ENCODE assay signal across 20 cellular contexts in genomic region chr7:117667456-117667855, GRCh38.
"Had no signal": no experiment of that assay in that cellular context is flagged by ENCODE, and none has a peak within 500 bp of the region (broad histone marks: within the 10 kb centered on the region; RNA-seq: fewer than 3 reads in every experiment).

No MANE protein-coding gene starts in this region.

- H3K9me3 ChIP-seq: mucosa of descending colon, SK-N-SH, transverse colon had no signal

- DNase-seq: activated CD4-positive, alpha-beta T cell treated with anti-CD3 and anti-CD28 coated beads, Interleukin-2, amount 50 U/mL, for 4 hours; activated CD4-positive, CD25-positive, alpha-beta regulatory T cell treated with anti-CD3 and anti-CD28 coated beads, Interleukin-2, amount 50 U/mL, for 72 hours; activated naive CD4-positive, alpha-beta T cell; activated naive CD8-positive, alpha-beta T cell treated with anti-CD3 and anti-CD28 coated beads, Interleukin-2, amount 10 ng/mL, durations not matched to agents 7 days and 5 days; activated T-cell treated with anti-CD3 and anti-CD28 coated beads for 4 hours; aorta; foreskin fibroblast; left cardiac atrium; mucosa of descending colon; naive thymus-derived CD8-positive, alpha-beta T cell; posterior cingulate gyrus; SK-N-SH; stimulated activated CD4-positive, alpha-beta T cell treated with anti-CD3 and anti-CD28 coated beads, Interleukin-15, amount 100 ng/mL, for 24 hours; stimulated activated CD4-positive, alpha-beta T cell treated with anti-CD3 and anti-CD28 coated beads, Interleukin-4, amount 100 ng/mL, for 1 hour; stimulated activated naive CD4-positive, alpha-beta T cell treated with Interleukin-2 at 50 U/mL for 16 hours; T-helper 1 cell; T1000; transverse colon had no signal

- FAIRE-seq: endometrium had no signal

- H3K4me1 Mint-ChIP-seq: activated naive CD8-positive, alpha-beta T cell treated with anti-CD3 and anti-CD28 coated beads, Interleukin-2, amount 10 ng/mL, durations not matched to agents 7 days and 5 days; naive thymus-derived CD8-positive, alpha-beta T cell had no signal

- H3K4me3 ChIP-seq: cardiac muscle cell, mucosa of descending colon, transverse colon had no signal

- H3K27me3 Mint-ChIP-seq: activated naive CD8-positive, alpha-beta T cell treated with anti-CD3 and anti-CD28 coated beads, Interleukin-2, amount 10 ng/mL, durations not matched to agents 7 days and 5 days had no signal

- ATAC-seq: left cardiac atrium; mucosa of descending colon; naive thymus-derived CD8-positive, alpha-beta T cell had no signal

- H3K27ac Mint-ChIP-seq: activated naive CD8-positive, alpha-beta T cell treated with anti-CD3 and anti-CD28 coated beads, Interleukin-2, amount 10 ng/mL, durations not matched to agents 7 days and 5 days; naive thymus-derived CD8-positive, alpha-beta T cell had no signal

- H3K36me3 Mint-ChIP-seq: activated naive CD8-positive, alpha-beta T cell treated with anti-CD3 and anti-CD28 coated beads, Interleukin-2, amount 10 ng/mL, durations not matched to agents 7 days and 5 days; naive thymus-derived CD8-positive, alpha-beta T cell had no signal

- H3K27ac ChIP-seq: cardiac muscle cell had no signal

- H3K36me3 ChIP-seq: cardiac muscle cell, transverse colon had no signal

- H3K4me3 Mint-ChIP-seq: activated naive CD8-positive, alpha-beta T cell treated with anti-CD3 and anti-CD28 coated beads, Interleukin-2, amount 10 ng/mL, durations not matched to agents 7 days and 5 days; naive thymus-derived CD8-positive, alpha-beta T cell had no signal

- H3K9ac ChIP-seq: SK-N-SH had no signal

- H3K9me3 Mint-ChIP-seq: activated naive CD8-positive, alpha-beta T cell treated with anti-CD3 and anti-CD28 coated beads, Interleukin-2, amount 10 ng/mL, durations not matched to agents 7 days and 5 days had no signal

- H3K27me3 ChIP-seq: cardiac muscle cell, transverse colon had no signal

- H3K4me2 ChIP-seq: SK-N-SH had no signal
